Comparison of ENCODE assay signal across 39 cellular contexts in the genomic region with DNA sequence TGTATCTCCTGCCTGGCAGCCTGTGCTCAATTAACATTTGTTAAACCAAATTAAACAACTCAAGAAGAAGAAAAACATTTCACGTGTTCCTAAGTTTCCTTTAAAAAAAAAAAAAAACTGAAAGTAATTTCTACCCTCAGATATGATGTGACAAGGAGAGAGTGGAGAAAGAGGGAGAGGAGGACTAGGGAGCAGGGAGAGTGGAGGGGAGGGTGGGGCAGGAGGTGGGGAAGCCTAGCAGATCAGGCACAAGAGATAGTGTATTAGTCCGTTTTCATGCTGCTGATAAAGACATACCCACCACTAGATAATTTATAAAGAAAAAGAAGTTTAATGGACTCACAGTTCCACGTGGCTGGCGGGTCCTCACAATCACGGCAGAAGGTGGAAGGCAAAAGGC. TPM values are rescaled to one million over a fixed set of nuclear protein-coding genes. Genes with fewer than 3 reads are reported as not detected.
"Had no signal": no experiment of that assay in that cellular context is flagged by ENCODE, and none has a peak within 500 bp of the region (broad histone marks: within the 10 kb centered on the region; RNA-seq: fewer than 3 reads in every experiment).

No MANE protein-coding gene starts in this region.

- H3K36me3 Mint-ChIP-seq: activated naive CD4-positive, alpha-beta T cell treated with anti-CD3 and anti-CD28 coated beads, Interleukin-2, amount 10 ng/mL, durations not matched to agents 7 days and 5 days; activated naive CD4-positive, alpha-beta T cell treated with anti-CD3 and anti-CD28 coated beads, Interleukin-2, amount 50 U/mL, for 72 hours; activated naive CD8-positive, alpha-beta T cell treated with anti-CD3 and anti-CD28 coated beads for 36 hours; activated naive CD8-positive, alpha-beta T cell treated with anti-CD3 and anti-CD28 coated beads, Interleukin-2, amount 10 ng/mL, durations not matched to agents 7 days and 5 days; brain had no signal

- H3K36me3 ChIP-seq: adrenal gland, ascending aorta, brain microvascular endothelial cell, breast epithelium, cardiac muscle cell had no signal

- FAIRE-seq: astrocyte, bronchial epithelial cell had no signal

- H3K9me3 Mint-ChIP-seq: activated naive CD4-positive, alpha-beta T cell treated with anti-CD3 and anti-CD28 coated beads for 36 hours; activated naive CD4-positive, alpha-beta T cell treated with anti-CD3 and anti-CD28 coated beads, Interleukin-2, amount 10 ng/mL, durations not matched to agents 7 days and 5 days; activated naive CD4-positive, alpha-beta T cell treated with anti-CD3 and anti-CD28 coated beads, Interleukin-2, amount 50 U/mL, for 24 hours; activated naive CD4-positive, alpha-beta T cell treated with anti-CD3 and anti-CD28 coated beads, Interleukin-2, amount 50 U/mL, for 72 hours; activated naive CD8-positive, alpha-beta T cell treated with anti-CD3 and anti-CD28 coated beads for 36 hours; activated naive CD8-positive, alpha-beta T cell treated with anti-CD3 and anti-CD28 coated beads, Interleukin-2, amount 10 ng/mL, durations not matched to agents 7 days and 5 days; activated naive CD8-positive, alpha-beta T cell treated with anti-CD3 and anti-CD28 coated beads, Interleukin-2, amount 50 U/mL, for 24 hours; activated T-cell treated with anti-CD3 and anti-CD28 coated beads, Interleukin-2, amount 50 U/mL, for 24 hours; activated T-cell treated with anti-CD3 and anti-CD28 coated beads, Interleukin-2, amount 50 U/mL, for 4 hours; activated T-cell treated with anti-CD3 and anti-CD28 coated beads, Interleukin-2, amount 50 U/mL, for 72 hours; activated T-helper 1 cell treated with anti-CD3 and anti-CD28 coated beads, Interleukin-12 subunit alpha, Interleukin-12 subunit beta, Interleukin-2, Interleukin-4 antibody, amounts not matched to agents 30 ng/mL and 10 ng/mL and 1 ng/mL, durations not matched to agents 14 hours and 24 hours and 36 hours; activated T-helper 17 cell treated with anti-CD3 and anti-CD28 coated beads, Interleukin-2, amount 50 U/mL, for 72 hours; activated T-helper 2 cell treated with anti-CD3 and anti-CD28 coated beads, Interferon-gamma antibody, Interleukin-2, Interleukin-4, amounts not matched to agents 10 μg/mL and 5 μg/mL and 100 μg/mL, durations not matched to agents 14 hours and 24 hours and 36 hours; brain; central memory CD8-positive, alpha-beta T cell had no signal

- H3K27me3 ChIP-seq: adrenal gland, ascending aorta, body of pancreas, brain microvascular endothelial cell, breast epithelium, cardiac muscle cell had no signal

- H3K4me1 Mint-ChIP-seq: activated naive CD4-positive, alpha-beta T cell treated with anti-CD3 and anti-CD28 coated beads, Interleukin-2, amount 10 ng/mL, durations not matched to agents 7 days and 5 days; activated naive CD4-positive, alpha-beta T cell treated with anti-CD3 and anti-CD28 coated beads, Interleukin-2, amount 50 U/mL, for 24 hours; activated naive CD8-positive, alpha-beta T cell treated with anti-CD3 and anti-CD28 coated beads for 36 hours; activated naive CD8-positive, alpha-beta T cell treated with anti-CD3 and anti-CD28 coated beads, Interleukin-2, amount 50 U/mL, for 24 hours; activated T-helper 17 cell treated with anti-CD3 and anti-CD28 coated beads, Interleukin-2, amount 50 U/mL, for 72 hours; brain; central memory CD8-positive, alpha-beta T cell had no signal

- ATAC-seq: activated naive CD4-positive, alpha-beta T cell treated with anti-CD3 and anti-CD28 coated beads, Interleukin-2, amount 50 U/mL, for 72 hours; activated naive CD8-positive, alpha-beta T cell treated with anti-CD3 and anti-CD28 coated beads, Interleukin-2, amount 50 U/mL, for 24 hours; activated T-cell treated with anti-CD3 and anti-CD28 coated beads, Interleukin-2, amount 50 U/mL, for 4 hours; activated T-cell treated with anti-CD3 and anti-CD28 coated beads, Interleukin-2, amount 50 U/mL, for 72 hours; activated T-helper 17 cell treated with anti-CD3 and anti-CD28 coated beads, Interleukin-2, amount 50 U/mL, for 72 hours; body of pancreas had no signal

- H3K9me3 ChIP-seq: adrenal gland, ascending aorta, body of pancreas, breast epithelium had no signal

- H3K4me3 Mint-ChIP-seq: activated naive CD4-positive, alpha-beta T cell treated with anti-CD3 and anti-CD28 coated beads for 36 hours; activated naive CD4-positive, alpha-beta T cell treated with anti-CD3 and anti-CD28 coated beads, Interleukin-2, amount 10 ng/mL, durations not matched to agents 7 days and 5 days; activated naive CD4-positive, alpha-beta T cell treated with anti-CD3 and anti-CD28 coated beads, Interleukin-2, amount 50 U/mL, for 24 hours; activated naive CD8-positive, alpha-beta T cell; activated naive CD8-positive, alpha-beta T cell treated with anti-CD3 and anti-CD28 coated beads for 36 hours; activated naive CD8-positive, alpha-beta T cell treated with anti-CD3 and anti-CD28 coated beads, Interleukin-2, amount 10 ng/mL, durations not matched to agents 7 days and 5 days; activated naive CD8-positive, alpha-beta T cell treated with anti-CD3 and anti-CD28 coated beads, Interleukin-2, amount 50 U/mL, for 24 hours; activated T-cell treated with anti-CD3 and anti-CD28 coated beads, Interleukin-2, amount 50 U/mL, for 24 hours; activated T-cell treated with anti-CD3 and anti-CD28 coated beads, Interleukin-2, amount 50 U/mL, for 4 hours; activated T-cell treated with anti-CD3 and anti-CD28 coated beads, Interleukin-2, amount 50 U/mL, for 72 hours; activated T-helper 1 cell treated with anti-CD3 and anti-CD28 coated beads, Interleukin-12 subunit alpha, Interleukin-12 subunit beta, Interleukin-2, Interleukin-4 antibody, amounts not matched to agents 30 ng/mL and 10 ng/mL and 1 ng/mL, durations not matched to agents 14 hours and 24 hours and 36 hours; activated T-helper 17 cell treated with anti-CD3 and anti-CD28 coated beads, Interleukin-2, amount 50 U/mL, for 72 hours; brain; central memory CD8-positive, alpha-beta T cell had no signal

- H3K4me3 ChIP-seq: adrenal gland, ascending aorta, body of pancreas, breast epithelium, cardiac muscle cell had no signal

- H3K4me1 ChIP-seq: ascending aorta, body of pancreas, breast epithelium had no signal

- DNase-seq: activated effector memory CD4-positive, alpha-beta T cell treated with anti-CD3 and anti-CD28 coated beads, Interleukin-2, amount 50 U/mL, for 16 hours; activated effector memory CD4-positive, alpha-beta T cell treated with Interleukin-2 at 50 U/mL for 16 hours; activated gamma-delta T cell; activated gamma-delta T cell treated with Interleukin-2 at 50 U/mL for 16 hours; activated naive CD4-positive, alpha-beta T cell; activated naive CD4-positive, alpha-beta T cell treated with anti-CD3 and anti-CD28 coated beads for 36 hours; activated naive CD4-positive, alpha-beta T cell treated with anti-CD3 and anti-CD28 coated beads, Interleukin-2, amount 10 ng/mL, durations not matched to agents 7 days and 5 days; activated naive CD4-positive, alpha-beta T cell treated with anti-CD3 and anti-CD28 coated beads, Interleukin-2, amount 50 U/mL, for 16 hours; activated naive CD4-positive, alpha-beta T cell treated with Interleukin-2 at 50 U/mL for 16 hours; activated naive CD8-positive, alpha-beta T cell treated with anti-CD3 and anti-CD28 coated beads for 36 hours; activated naive CD8-positive, alpha-beta T cell treated with anti-CD3 and anti-CD28 coated beads, Interleukin-2, amount 10 ng/mL, durations not matched to agents 7 days and 5 days; activated naive CD8-positive, alpha-beta T cell treated with anti-CD3 and anti-CD28 coated beads, Interleukin-2, amount 50 U/mL, for 24 hours; activated T-cell treated with anti-CD3 and anti-CD28 coated beads, Interleukin-2, amount 50 U/mL, for 24 hours; activated T-cell treated with anti-CD3 and anti-CD28 coated beads, Interleukin-2, amount 50 U/mL, for 4 hours; activated T-cell treated with anti-CD3 and anti-CD28 coated beads, Interleukin-2, amount 50 U/mL, for 48 hours; activated T-cell treated with anti-CD3 and anti-CD28 coated beads, Interleukin-2, amount 50 U/mL, for 72 hours; adrenal gland; amniotic stem cell; amygdala; anterior cingulate cortex; aorta; body of pancreas; brain microvascular endothelial cell; caudate nucleus; central memory CD4-positive, alpha-beta T cell; cerebellar nuclear complex had no signal

- H3K27ac Mint-ChIP-seq: activated naive CD4-positive, alpha-beta T cell treated with anti-CD3 and anti-CD28 coated beads for 36 hours; activated naive CD4-positive, alpha-beta T cell treated with anti-CD3 and anti-CD28 coated beads, Interleukin-2, amount 10 ng/mL, durations not matched to agents 7 days and 5 days; activated naive CD4-positive, alpha-beta T cell treated with anti-CD3 and anti-CD28 coated beads, Interleukin-2, amount 50 U/mL, for 24 hours; activated naive CD4-positive, alpha-beta T cell treated with anti-CD3 and anti-CD28 coated beads, Interleukin-2, amount 50 U/mL, for 72 hours; activated naive CD8-positive, alpha-beta T cell; activated naive CD8-positive, alpha-beta T cell treated with anti-CD3 and anti-CD28 coated beads for 36 hours; activated naive CD8-positive, alpha-beta T cell treated with anti-CD3 and anti-CD28 coated beads, Interleukin-2, amount 10 ng/mL, durations not matched to agents 7 days and 5 days; activated naive CD8-positive, alpha-beta T cell treated with anti-CD3 and anti-CD28 coated beads, Interleukin-2, amount 50 U/mL, for 24 hours; activated T-cell treated with anti-CD3 and anti-CD28 coated beads, Interleukin-2, amount 50 U/mL, for 24 hours; activated T-cell treated with anti-CD3 and anti-CD28 coated beads, Interleukin-2, amount 50 U/mL, for 72 hours; activated T-helper 1 cell treated with anti-CD3 and anti-CD28 coated beads, Interleukin-12 subunit alpha, Interleukin-12 subunit beta, Interleukin-2, Interleukin-4 antibody, amounts not matched to agents 30 ng/mL and 10 ng/mL and 1 ng/mL, durations not matched to agents 14 hours and 24 hours and 36 hours; activated T-helper 17 cell treated with anti-CD3 and anti-CD28 coated beads, Interleukin-2, amount 50 U/mL, for 72 hours; activated T-helper 2 cell treated with anti-CD3 and anti-CD28 coated beads, Interferon-gamma antibody, Interleukin-2, Interleukin-4, amounts not matched to agents 10 μg/mL and 5 μg/mL and 100 μg/mL, durations not matched to agents 14 hours and 24 hours and 36 hours had no signal

- H3K27ac ChIP-seq: adrenal gland, ascending aorta, body of pancreas, brain microvascular endothelial cell, cardiac muscle cell had no signal

RNA-seq across cellular contexts. Expression of a gene that starts 46.4 kb away (rescaled TPM):
- total RNA-seq: cardiac muscle cell had no signal
